ENCODE assay signal across 29 cellular contexts in genomic region chr17:11882716-11883115, GRCh38.
"Had no signal": no experiment of that assay in that cellular context is flagged by ENCODE, and none has a peak within 500 bp of the region (broad histone marks: within the 10 kb centered on the region; RNA-seq: fewer than 3 reads in every experiment).

No MANE protein-coding gene starts in this region.

- H3K9me3 ChIP-seq: ascending aorta, SJSA1 had no signal

- H3K36me3 ChIP-seq: ascending aorta, cardiac muscle cell, SJSA1, WERI-Rb-1 had no signal

- H3K27me3 ChIP-seq: ascending aorta, cardiac muscle cell, SJSA1 had no signal

- H3K4me2 ChIP-seq: KMS-11 had no signal

- ATAC-seq: activated CD8-positive, alpha-beta T cell treated with anti-CD3 and anti-CD28 coated beads for 36 hours; Panc1; SK-N-SH treated with all-trans-retinoic acid at 6 μM for 48 hours had no signal

- H3K4me3 ChIP-seq: ascending aorta, cardiac muscle cell, SJSA1 had no signal

- DNase-seq: activated CD4-positive, alpha-beta T cell treated with anti-CD3 and anti-CD28 coated beads for 1 hour; activated CD4-positive, alpha-beta T cell treated with anti-CD3 and anti-CD28 coated beads for 48 hours; activated CD4-positive, CD25-positive, alpha-beta regulatory T cell; activated CD8-positive, alpha-beta T cell treated with anti-CD3 and anti-CD28 coated beads for 36 hours; activated gamma-delta T cell; activated naive CD4-positive, alpha-beta T cell treated with Interleukin-2 at 50 U/mL for 16 hours; activated naive CD8-positive, alpha-beta T cell treated with anti-CD3 and anti-CD28 coated beads, Interleukin-2, amount 10 ng/mL, durations not matched to agents 7 days and 5 days; activated T-cell treated with anti-CD3 and anti-CD28 coated beads, Interleukin-2, amount 50 U/mL, for 24 hours; amygdala; MM.1S; MV-4-11; NCI-H1092; NCI-H1436 treated with DMSO at 0.1 percent for 48 hours; NCI-H1694 treated with DMSO at 0.1 percent for 48 hours; NCI-H2029; NCI-H345; NCI-H524 treated with DMSO at 0.1 percent for 48 hours; RPMI8226; SHP77 treated with DMSO at 0.1 percent for 48 hours; T-helper 1 cell; T-helper 2 cell; T-helper 9 cell; WERI-Rb-1 had no signal

- H3K27ac ChIP-seq: ascending aorta, cardiac muscle cell, KMS-11, SJSA1, WERI-Rb-1 had no signal

- H3K4me1 ChIP-seq: ascending aorta, SJSA1 had no signal
